Comparison of ENCODE assay signal across 2 cellular contexts in the genomic region with DNA sequence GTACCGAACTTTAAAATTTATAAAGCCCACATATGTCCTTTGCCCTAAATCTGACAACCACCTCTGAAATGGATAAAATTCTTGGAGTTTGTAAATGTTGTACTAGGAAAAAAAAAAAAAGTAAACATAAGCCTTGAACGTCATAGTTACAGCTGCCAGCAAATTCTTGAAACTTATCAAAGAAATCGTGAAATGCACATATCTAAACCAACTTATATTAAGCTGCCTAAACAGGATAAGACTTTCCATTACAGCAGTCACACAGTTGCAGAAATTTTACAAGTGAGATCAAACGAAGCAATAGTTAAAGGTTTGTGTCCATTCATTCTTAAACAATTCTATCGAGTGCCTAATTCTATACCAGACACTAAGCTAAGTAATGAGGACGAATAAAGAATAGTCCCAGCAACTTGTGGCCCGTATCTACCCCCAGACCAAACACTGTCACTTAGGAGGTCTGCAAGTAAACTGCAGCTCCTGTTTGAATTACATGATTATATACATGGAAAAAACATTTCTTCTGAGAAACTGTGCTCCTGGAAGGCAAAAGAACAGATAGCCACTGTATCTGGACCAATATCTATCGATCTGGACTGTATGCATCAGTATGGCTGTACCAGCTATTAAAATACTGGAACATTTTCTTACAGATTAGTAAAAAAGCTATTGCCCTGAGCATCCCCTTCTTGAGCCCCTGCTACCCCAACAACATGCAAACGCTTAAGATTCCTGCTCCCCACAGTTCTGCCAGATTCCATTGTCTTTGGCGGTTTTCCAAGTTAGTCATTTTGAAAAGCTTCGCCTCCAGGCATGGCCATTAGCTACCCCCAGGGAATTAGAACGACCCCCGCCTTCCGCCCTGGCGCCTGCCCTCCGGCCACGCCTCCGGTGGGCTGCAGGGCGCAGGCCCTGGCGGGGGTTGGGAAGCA.
TF ChIP-seq lines count a peak whose summit lies in the region.

No MANE protein-coding gene starts in this region.

TF ChIP-seq in IMR-90, 13 proteins besides CTCF, POLR2A, EP300 and RAD21:
- TF ChIP-seq CHD1 (IDR thresholded peaks at IDR 0.05; ENCODE audit: low read depth, low read length) (no peak), RFX5 (IDR thresholded peaks at IDR 0.05; ENCODE audit: low read depth, low read length) (no peak), MXI1 (IDR thresholded peaks at IDR 0.05; ENCODE audit: borderline replicate concordance, low read depth, low read length) (no peak), NFE2L2 (IDR thresholded peaks at IDR 0.05; ENCODE audit: low read depth, low read length) (no peak), MAFK (IDR thresholded peaks at IDR 0.05; ENCODE audit: low read depth, low read length) (no peak), RCOR1 (IDR thresholded peaks at IDR 0.05; ENCODE audit: insufficient replicate concordance, low read length) (no peak), BHLHE40 (IDR thresholded peaks at IDR 0.05; ENCODE audit: low read depth, low read length) (no peak), FOS (IDR thresholded peaks at IDR 0.05; ENCODE audit: low read depth, low read length) (no peak), MAZ (IDR thresholded peaks at IDR 0.05; ENCODE audit: borderline replicate concordance, low read depth, low read length) (no peak), SMC3 (IDR thresholded peaks at IDR 0.05; ENCODE audit: low read depth, low read length) (no peak), CEBPB (IDR thresholded peaks at IDR 0.05; ENCODE audit: low read depth, low read length) (no peak)
- TF ChIP-seq, protein P1, sequence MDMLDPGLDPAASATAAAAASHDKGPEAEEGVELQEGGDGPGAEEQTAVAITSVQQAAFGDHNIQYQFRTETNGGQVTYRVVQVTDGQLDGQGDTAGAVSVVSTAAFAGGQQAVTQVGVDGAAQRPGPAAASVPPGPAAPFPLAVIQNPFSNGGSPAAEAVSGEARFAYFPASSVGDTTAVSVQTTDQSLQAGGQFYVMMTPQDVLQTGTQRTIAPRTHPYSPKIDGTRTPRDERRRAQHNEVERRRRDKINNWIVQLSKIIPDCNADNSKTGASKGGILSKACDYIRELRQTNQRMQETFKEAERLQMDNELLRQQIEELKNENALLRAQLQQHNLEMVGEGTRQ (IDR thresholded peaks at IDR 0.05; ENCODE audit: low read depth, low read length): no peak
- TF ChIP-seq, protein P2, sequence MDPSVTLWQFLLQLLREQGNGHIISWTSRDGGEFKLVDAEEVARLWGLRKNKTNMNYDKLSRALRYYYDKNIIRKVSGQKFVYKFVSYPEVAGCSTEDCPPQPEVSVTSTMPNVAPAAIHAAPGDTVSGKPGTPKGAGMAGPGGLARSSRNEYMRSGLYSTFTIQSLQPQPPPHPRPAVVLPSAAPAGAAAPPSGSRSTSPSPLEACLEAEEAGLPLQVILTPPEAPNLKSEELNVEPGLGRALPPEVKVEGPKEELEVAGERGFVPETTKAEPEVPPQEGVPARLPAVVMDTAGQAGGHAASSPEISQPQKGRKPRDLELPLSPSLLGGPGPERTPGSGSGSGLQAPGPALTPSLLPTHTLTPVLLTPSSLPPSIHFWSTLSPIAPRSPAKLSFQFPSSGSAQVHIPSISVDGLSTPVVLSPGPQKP (IDR thresholded peaks at IDR 0.05; ENCODE audit: borderline replicate concordance, low read depth, low read length): no peak

TF ChIP-seq in GM12878, 131 proteins besides CTCF, POLR2A, EP300 and RAD21:
- TF ChIP-seq MEF2B (IDR thresholded peaks at IDR 0.05; ENCODE audit: partially characterized antibody, poor library complexity, severe bottlenecking) (peak; percentile 39), SREBF1 (IDR thresholded peaks at IDR 0.05; ENCODE audit: low read length) (no peak), NR2F1 (conservative IDR thresholded peaks at IDR 0.05) (no peak), EED (IDR thresholded peaks at IDR 0.05; ENCODE audit: low read depth) (no peak), NFXL1 (IDR thresholded peaks at IDR 0.05; ENCODE audit: borderline replicate concordance) (no peak), HCFC1 (IDR thresholded peaks at IDR 0.05; ENCODE audit: low read length) (no peak), TCF7 (IDR thresholded peaks at IDR 0.05; ENCODE audit: borderline replicate concordance) (no peak)
